In genomic region chr19:48573163-48573505, GRCh38 we compare ENCODE assay signal across 20 cellular contexts. TPM values are rescaled to one million over a fixed set of nuclear protein-coding genes. Genes with fewer than 3 reads are reported as not detected.
DNase-seq lines count a peak whose midpoint lies in the region; ATAC-seq and TF ChIP-seq lines count a peak whose summit lies in the region.
"Had no signal": no experiment of that assay in that cellular context is flagged by ENCODE, and none has a peak within 500 bp of the region (broad histone marks: within the 10 kb centered on the region; RNA-seq: fewer than 3 reads in every experiment).

No MANE protein-coding gene starts in this region.

- peaks cover 11% of the 10 kb centered on the region for H3K4me1 ChIP-seq in HUES64 (ENCODE audit: insufficient read depth, low read length)
- H3K4me1 ChIP-seq in mesendoderm (ENCODE audit: control insufficient read depth, low read depth, low read length), result no peaks in the 10 kb centered on the region
- H3K4me1 ChIP-seq in psoas muscle, result peaks cover 10% of the 10 kb centered on the region

- H2BK120ac ChIP-seq in mesendoderm (ENCODE audit: low read depth, low read length), result no peak overlapping the region

- H2BK15ac ChIP-seq in mesendoderm (replicated peaks; ENCODE audit: low read depth), result no peak overlapping the region

- intact Hi-C loops in psoas muscle (cut with DNase I), result no loop called here

- H3K4me2 ChIP-seq in mesendoderm (ENCODE audit: low read length), result no peak overlapping the region

- no peak overlapping the region for H3K23ac ChIP-seq in mesendoderm (ENCODE audit: low read length)

- no peak overlapping the region for H3K18ac ChIP-seq in mesendoderm (ENCODE audit: low read length)

- H4K8ac ChIP-seq in mesendoderm (ENCODE audit: low read depth, low read length), result no peak overlapping the region

- no peaks in the 10 kb centered on the region for H3K36me3 ChIP-seq in HUES64 (ENCODE audit: insufficient read depth, low read length)
- no peaks in the 10 kb centered on the region for H3K36me3 ChIP-seq in mesendoderm (ENCODE audit: control insufficient read depth, insufficient read depth, low read length)
- H3K36me3 ChIP-seq in psoas muscle (ENCODE audit: insufficient read depth in 1 of 2, low read depth in 1 of 2), result no peaks in the 10 kb centered on the region
- H3K36me3 ChIP-seq: neutrophil, SJCRH30, WERI-Rb-1 had no signal

- no peak overlapping the region for H3K4me3 ChIP-seq in HUES64 (ENCODE audit: low read length)
- H3K4me3 ChIP-seq in mesendoderm (ENCODE audit: low read length), result no peak overlapping the region
- H3K4me3 ChIP-seq in psoas muscle, result no peak overlapping the region
- H3K4me3 ChIP-seq: SJCRH30 had no signal

- H4K5ac ChIP-seq in mesendoderm (ENCODE audit: low read length), result no peak overlapping the region

- H3K27me3 ChIP-seq in HUES64 (ENCODE audit: insufficient read depth, low read length), result no peaks in the 10 kb centered on the region
- no peaks in the 10 kb centered on the region for H3K27me3 ChIP-seq in mesendoderm (ENCODE audit: insufficient read depth, low read length, poor library complexity)
- H3K27me3 ChIP-seq in psoas muscle (ENCODE audit: insufficient read depth in 3 of 3, low read length in 2 of 3), result no peaks in the 10 kb centered on the region
- H3K27me3 ChIP-seq: SJCRH30 had no signal

- H3K27ac ChIP-seq in C4-2B (peak overlapping the region; percentile 62; the same call in 1 of the 2 replicates), HUES64 (ENCODE audit: low read depth, low read length) (0 out of 2 replicates have a peak overlapping the region, but pooled peaks have one; percentile 27), mesendoderm (ENCODE audit: low read depth, low read length) (no peak overlapping the region), psoas muscle (no peak overlapping the region)
- H3K27ac ChIP-seq: neutrophil, SJCRH30, WERI-Rb-1 had no signal

- no peaks in the 10 kb centered on the region for H3K9me3 ChIP-seq in HUES64 (ENCODE audit: insufficient read depth, low read depth, low read length)
- no peaks in the 10 kb centered on the region for H3K9me3 ChIP-seq in psoas muscle
- H3K9me3 ChIP-seq: neutrophil, SJCRH30 had no signal

- TF ChIP-seq CTCF in C4-2B (conservative IDR thresholded peaks at IDR 0.05), result no peak
- TF ChIP-seq CTCF in psoas muscle (IDR thresholded peaks at IDR 0.05), result no peak

- H3K79me1 ChIP-seq in mesendoderm (ENCODE audit: low read length), result no peaks in the 10 kb centered on the region

- WGBS in HUES64, result 59% methylated on average over 12 of the region's 12 CpGs
- WGBS in mesendoderm (ENCODE audit: extremely low coverage, insufficient coverage, low lambda C conversion rate), result no CpG with 5 or more reads among the region's 12 CpGs
- 68 to 83% (median 82%) methylated on average over 12 of the region's 12 CpGs for WGBS in psoas muscle, 3 donors

- H3K4ac ChIP-seq in mesendoderm (ENCODE audit: low read depth, low read length), result no peak overlapping the region

- H3K79me2 ChIP-seq in mesendoderm (ENCODE audit: control insufficient read depth, insufficient read depth, low read length), result no peaks in the 10 kb centered on the region

- H2AK5ac ChIP-seq in mesendoderm (ENCODE audit: low read length), result no peak overlapping the region

- H3K9ac ChIP-seq in HUES64 (ENCODE audit: low read depth, low read length) (no peak overlapping the region), mesendoderm (ENCODE audit: low read length) (no peak overlapping the region)

- DNase-seq in mesendoderm (peak; percentile 37), psoas muscle (no peak)
- DNase-seq in stimulated activated CD4-positive, alpha-beta T cell treated with anti-CD3 and anti-CD28 coated beads, Interleukin-1b, Interleukin-23, amount 100 ng/mL, for 48 hours, result no peak
- DNase-seq in activated naive CD4-positive, alpha-beta T cell treated with Interleukin-2 at 50 U/mL for 16 hours, result no peak
- DNase-seq: activated CD4-positive, alpha-beta T cell treated with anti-CD3 and anti-CD28 coated beads, Interleukin-2, amount 50 U/mL, for 48 hours; activated naive CD4-positive, alpha-beta T cell; anterior cingulate cortex; DMS79; hypothalamus; NCI-H1417; NCI-H526; SJCRH30; stimulated activated naive CD4-positive, alpha-beta T cell; WERI-Rb-1 had no signal

- peak overlapping the region; percentile 46 for H3K56ac ChIP-seq in mesendoderm (ENCODE audit: low read length)

- ATAC-seq in psoas muscle, result no peak

- no peak overlapping the region for H2BK5ac ChIP-seq in mesendoderm (ENCODE audit: low read length)

RNA-seq across cellular contexts. Expression of gene SULT2B1, which starts 21.2 kb away (rescaled TPM):
- polyA plus RNA-seq in HUES64 (2013, experiment 1 of 2), result not detected
- polyA plus RNA-seq in HUES64 (2013, experiment 2 of 2), result not detected
- 0.14 TPM for polyA plus RNA-seq in mesendoderm (2013, experiment 1 of 2)
- polyA plus RNA-seq in mesendoderm (2013, experiment 2 of 2), result 0.24 TPM
- not detected for total RNA-seq in psoas muscle
- polyA plus RNA-seq in psoas muscle, result under 1 TPM in 2 of 3 donors, not detected in 1; 0.06 to 0.23 TPM
- total RNA-seq: cerebellum had no signal

RNA-seq across cellular contexts. Expression of gene SPACA4, which starts 33.4 kb away (rescaled TPM):
- not detected for polyA plus RNA-seq in HUES64 (2013, experiment 1 of 2)
- polyA plus RNA-seq in HUES64 (2013, experiment 2 of 2), result not detected
- not detected for polyA plus RNA-seq in mesendoderm (2013, experiment 1 of 2)
- not detected for polyA plus RNA-seq in mesendoderm (2013, experiment 2 of 2)
- total RNA-seq in psoas muscle, result not detected
- polyA plus RNA-seq in psoas muscle, result not detected
- total RNA-seq: cerebellum, kidney epithelial cell, SJCRH30, ureter had no signal

RNA-seq across cellular contexts. Expression of gene FAM83E, which starts 41.7 kb away (rescaled TPM):
- 1.1 TPM for polyA plus RNA-seq in HUES64 (2013, experiment 1 of 2)
- 1.3 TPM for polyA plus RNA-seq in HUES64 (2013, experiment 2 of 2)
- polyA plus RNA-seq in mesendoderm (2013, experiment 1 of 2), result 1.4 TPM
- 1.7 TPM for polyA plus RNA-seq in mesendoderm (2013, experiment 2 of 2)
- not detected for total RNA-seq in psoas muscle
- under 1 TPM in 2 of 3 donors, not detected in 1; 0.01 to 0.20 TPM for polyA plus RNA-seq in psoas muscle
- total RNA-seq: cerebellum had no signal

RNA-seq across cellular contexts. Expression of gene RPL18, which starts 45.8 kb away (rescaled TPM):
- polyA plus RNA-seq in HUES64 (2013, experiment 1 of 2), result 1,104 TPM
- polyA plus RNA-seq in HUES64 (2013, experiment 2 of 2), result 1,173 TPM
- polyA plus RNA-seq in mesendoderm (2013, experiment 1 of 2), result 1,890 TPM
- polyA plus RNA-seq in mesendoderm (2013, experiment 2 of 2), result 1,896 TPM
- total RNA-seq in psoas muscle, result 100 to 1,000 TPM; 506 to 730 (median 645) TPM
- polyA plus RNA-seq in psoas muscle, result 1,000 to 10,000 TPM; 1,096 to 1,745 (median 1,373) TPM

RNA-seq across cellular contexts. Expression of gene SPHK2, which starts 46.2 kb away (rescaled TPM):
- polyA plus RNA-seq in HUES64 (2013, experiment 1 of 2), result 34.3 TPM
- 32.1 TPM for polyA plus RNA-seq in HUES64 (2013, experiment 2 of 2)
- 19.4 TPM for polyA plus RNA-seq in mesendoderm (2013, experiment 1 of 2)
- 20.6 TPM for polyA plus RNA-seq in mesendoderm (2013, experiment 2 of 2)
- 10 to 100 TPM in 2 of 4 donors, 1 to 10 TPM in 2; 4.1 to 12.8 (median 8.8) TPM for total RNA-seq in psoas muscle
- 1 to 10 TPM; 3.3 to 7.4 (median 4.8) TPM for polyA plus RNA-seq in psoas muscle

Comparison
In these comparisons a context has a peak if more than half of its experiments do, and no peak if none do; other contexts are left out.
1. H3K27ac ChIP-seq: peak in C4-2B (single experiment) and HUES64 (single experiment); none in mesendoderm (single experiment) and psoas muscle (single experiment).